ENCODE assay signal across 8 cellular contexts in genomic region chr1:172357753-172358152, GRCh38.
DNase-seq lines count a peak whose midpoint lies in the region; ATAC-seq, FAIRE-seq and TF ChIP-seq lines count a peak whose summit lies in the region.

No MANE protein-coding gene starts in this region.

- H3K9ac ChIP-seq in keratinocyte (ENCODE audit: control insufficient read depth, extremely low read depth, insufficient read depth, low read length): peak overlapping the region; percentile 81

- H3K4me3 ChIP-seq in keratinocyte (ENCODE audit: control insufficient read depth in 2 of 3, extremely low read depth in 1 of 3, insufficient read depth in 2 of 3, low read depth in 1 of 3, low read length in 3 of 3) (peak overlapping the region in 1 of 3 experiments; percentile 58), thyroid gland (replicated peaks in 1 of 3) (no peak overlapping the region)

- peaks cover 2% of the 10 kb centered on the region for H3K27me3 Mint-ChIP-seq in activated CD4-positive, alpha-beta T cell treated with anti-CD3 and anti-CD28 coated beads, Interleukin-2, amount 10 ng/mL, durations not matched to agents 7 days and 5 days
- no peaks in the 10 kb centered on the region for H3K27me3 Mint-ChIP-seq in activated CD8-positive, alpha-beta T cell treated with anti-CD3 and anti-CD28 coated beads, Interleukin-2, amount 10 ng/mL, durations not matched to agents 7 days and 5 days (ENCODE audit: low read depth)

- whole genome bisulfite sequencing in thyroid gland, 2 donors: 69 to 82% methylated on average over 1 of the region's 1 CpG

- H2AFZ ChIP-seq in keratinocyte (ENCODE audit: control insufficient read depth, low read length): peak overlapping the region; percentile 65

- no peaks in the 10 kb centered on the region for H3K79me2 ChIP-seq in keratinocyte (ENCODE audit: control insufficient read depth, insufficient read depth, low read length)

- H4K20me1 ChIP-seq in keratinocyte (ENCODE audit: control insufficient read depth, extremely low read depth, insufficient read depth, low read length): no peaks in the 10 kb centered on the region

- peak; percentile 9 for FAIRE-seq in keratinocyte (lab: Jason Lieb, UNC)
- no peak for FAIRE-seq in urothelium cell line (lab: Jason Lieb, UNC)

- peak overlapping the region; percentile 79 for H3K27ac Mint-ChIP-seq in activated CD4-positive, alpha-beta T cell treated with anti-CD3 and anti-CD28 coated beads, Interleukin-2, amount 10 ng/mL, durations not matched to agents 7 days and 5 days
- H3K27ac Mint-ChIP-seq in activated CD8-positive, alpha-beta T cell treated with anti-CD3 and anti-CD28 coated beads, Interleukin-2, amount 10 ng/mL, durations not matched to agents 7 days and 5 days: peak overlapping the region; percentile 12

- H3K4me2 ChIP-seq in keratinocyte (ENCODE audit: control insufficient read depth, extremely low read depth, insufficient read depth, low read depth, low read length): peak overlapping the region; percentile 90

- H3K9me1 ChIP-seq in keratinocyte (ENCODE audit: control insufficient read depth, extremely low read depth, insufficient read depth, low read length): no peaks in the 10 kb centered on the region

- TF ChIP-seq CTCF in keratinocyte (optimal IDR thresholded peaks at IDR 0.05 in 1 of 3, IDR thresholded peaks at IDR 0.05 in 1 of 3, conservative IDR thresholded peaks at IDR 0.05 in 1 of 3; ENCODE audit: extremely low read depth in 1 of 3, insufficient read depth in 2 of 3, low read length in 3 of 3) (no peak), thyroid gland (IDR thresholded peaks at IDR 0.05) (no peak)

- intact Hi-C loops in thyroid gland (cut with DNase I): no loop called here

- H3K4me1 Mint-ChIP-seq in activated CD4-positive, alpha-beta T cell treated with anti-CD3 and anti-CD28 coated beads, Interleukin-2, amount 10 ng/mL, durations not matched to agents 7 days and 5 days: peaks cover 42% of the 10 kb centered on the region
- H3K4me1 Mint-ChIP-seq in activated CD8-positive, alpha-beta T cell treated with anti-CD3 and anti-CD28 coated beads, Interleukin-2, amount 10 ng/mL, durations not matched to agents 7 days and 5 days (ENCODE audit: low read depth): peaks cover 46% of the 10 kb centered on the region

- no peak overlapping the region for H3K4me3 Mint-ChIP-seq in activated CD4-positive, alpha-beta T cell treated with anti-CD3 and anti-CD28 coated beads, Interleukin-2, amount 10 ng/mL, durations not matched to agents 7 days and 5 days
- H3K4me3 Mint-ChIP-seq in activated CD8-positive, alpha-beta T cell treated with anti-CD3 and anti-CD28 coated beads, Interleukin-2, amount 10 ng/mL, durations not matched to agents 7 days and 5 days: no peak overlapping the region

- DNase-seq in activated CD4-positive, alpha-beta T cell treated with anti-CD3 and anti-CD28 coated beads, Interleukin-2, amount 10 ng/mL, durations not matched to agents 7 days and 5 days: no peak
- no peak for DNase-seq in activated CD4-positive, alpha-beta T cell treated with anti-CD3 and anti-CD28 coated beads for 4 hours
- no peak for DNase-seq in activated CD8-positive, alpha-beta T cell treated with anti-CD3 and anti-CD28 coated beads, Interleukin-2, amount 10 ng/mL, durations not matched to agents 7 days and 5 days
- DNase-seq in keratinocyte (ENCODE audit: low read depth, low spot score) (no peak), thyroid gland (no peak), NCI-H524 treated with DMSO at 0.1 percent for 48 hours (lab: John Stamatoyannopoulos, UW) (no peak), urothelium cell line (ENCODE audit: low spot score) (no peak)

- ATAC-seq in activated CD8-positive, alpha-beta T cell treated with anti-CD3 and anti-CD28 coated beads, Interleukin-2, amount 10 ng/mL, durations not matched to agents 7 days and 5 days: no peak
- no peak for ATAC-seq in HG02759 (IDR thresholded peaks at IDR 0.05; ENCODE audit: unreplicated experiment)

- H3K9me3 ChIP-seq in keratinocyte (ENCODE audit: control insufficient read depth, low read depth, low read length): no peaks in the 10 kb centered on the region
- H3K9me3 ChIP-seq in thyroid gland: no peaks in the 10 kb centered on the region

- H3K36me3 ChIP-seq in keratinocyte (ENCODE audit: control insufficient read depth in 2 of 2, extremely low read depth in 1 of 2, insufficient read depth in 2 of 2, low read length in 2 of 2) (no peaks in the 10 kb centered on the region), thyroid gland (no peaks in the 10 kb centered on the region)

- H3K27ac ChIP-seq in keratinocyte (ENCODE audit: control insufficient read depth, insufficient read depth, low read length) (peak overlapping the region; percentile 98), thyroid gland (peak overlapping the region; percentile 89 to 92 (median 90))

- H3K9me3 Mint-ChIP-seq in activated CD4-positive, alpha-beta T cell treated with anti-CD3 and anti-CD28 coated beads, Interleukin-2, amount 10 ng/mL, durations not matched to agents 7 days and 5 days: no peaks in the 10 kb centered on the region
- no peaks in the 10 kb centered on the region for H3K9me3 Mint-ChIP-seq in activated CD8-positive, alpha-beta T cell treated with anti-CD3 and anti-CD28 coated beads, Interleukin-2, amount 10 ng/mL, durations not matched to agents 7 days and 5 days (ENCODE audit: insufficient read depth)

- H3K36me3 Mint-ChIP-seq in activated CD4-positive, alpha-beta T cell treated with anti-CD3 and anti-CD28 coated beads, Interleukin-2, amount 10 ng/mL, durations not matched to agents 7 days and 5 days (ENCODE audit: low read depth): peaks cover 2% of the 10 kb centered on the region
- H3K36me3 Mint-ChIP-seq in activated CD8-positive, alpha-beta T cell treated with anti-CD3 and anti-CD28 coated beads, Interleukin-2, amount 10 ng/mL, durations not matched to agents 7 days and 5 days (ENCODE audit: low read depth): no peaks in the 10 kb centered on the region

- H3K27me3 ChIP-seq in keratinocyte (ENCODE audit: control insufficient read depth, extremely low read depth, insufficient read depth, low read length) (no peaks in the 10 kb centered on the region), thyroid gland (no peaks in the 10 kb centered on the region)

- TF ChIP-seq POLR2A in thyroid gland (IDR thresholded peaks at IDR 0.05): no peak

- dilution Hi-C loops in keratinocyte (cut with MboI; ENCODE audit: extremely low pct_ligation_motif_present, low sequenced_read_pairs): no loop called here

- CTCF ChIA-PET in activated CD4-positive, alpha-beta T cell treated with anti-CD3 and anti-CD28 coated beads, Interleukin-2, amount 10 ng/mL, durations not matched to agents 7 days and 5 days (lab: Charles Lee): interaction anchor here (0.9 to 2.8 kb wide), 7 partner anchors 7 to 225 kb away, joined by 3 to 10 read pairs (median 7); no protein-coding TSS in a partner anchor
- CTCF ChIA-PET in activated CD8-positive, alpha-beta T cell treated with anti-CD3 and anti-CD28 coated beads, Interleukin-2, amount 10 ng/mL, durations not matched to agents 7 days and 5 days (lab: Charles Lee): interaction anchor here (0.7 to 5.6 kb wide), 13 partner anchors 8 to 355 kb away, joined by 3 to 56 read pairs (median 10); no protein-coding TSS in a partner anchor

- H3K4me1 ChIP-seq in keratinocyte (ENCODE audit: control insufficient read depth, extremely low read depth, insufficient read depth, low read length) (peaks cover 54% of the 10 kb centered on the region), thyroid gland (peaks cover 25 to 55% of the 10 kb centered on the region in 2 donors)

- POLR2A ChIA-PET in activated CD4-positive, alpha-beta T cell treated with anti-CD3 and anti-CD28 coated beads, Interleukin-2, amount 10 ng/mL, durations not matched to agents 7 days and 5 days (lab: Charles Lee): interaction anchor here (0.6 kb wide), 1 partner anchor 14 kb away, joined by 4 read pairs; no protein-coding TSS in a partner anchor
- POLR2A ChIA-PET in activated CD8-positive, alpha-beta T cell treated with anti-CD3 and anti-CD28 coated beads, Interleukin-2, amount 10 ng/mL, durations not matched to agents 7 days and 5 days (lab: Charles Lee): interaction anchor here (0.7 to 2.0 kb wide), 4 partner anchors 15 to 37 kb away, joined by 5 to 9 read pairs (median 8); no protein-coding TSS in a partner anchor
